In genomic region chr7:135334830-135335543, GRCh38 we compare ENCODE assay signal across 11 cellular contexts.
DNase-seq lines count a peak whose midpoint lies in the region; ATAC-seq and TF ChIP-seq lines count a peak whose summit lies in the region.
"Had no signal": no experiment of that assay in that cellular context is flagged by ENCODE, and none has a peak within 500 bp of the region (broad histone marks: within the 10 kb centered on the region; RNA-seq: fewer than 3 reads in every experiment).

No MANE protein-coding gene starts in this region.

- in situ Hi-C loops in transverse colon (cut with MboI; ENCODE audit: low pct_ligation_motif_present in 1 of 4, low pct_unique_long_range_greater_than_20kb in 1 of 4, low sequenced_read_pairs in 3 of 4): no loop called here

- no peak for TF ChIP-seq POLR2A in transverse colon (IDR thresholded peaks at IDR 0.05)

- H3K4me3 ChIP-seq in left lung (no peak overlapping the region), transverse colon (no peak overlapping the region)
- H3K4me3 ChIP-seq: thoracic aorta had no signal

- H3K36me3 ChIP-seq in left lung: no peaks in the 10 kb centered on the region
- no peaks in the 10 kb centered on the region for H3K36me3 ChIP-seq in transverse colon
- H3K36me3 ChIP-seq: thoracic aorta had no signal

- H3K9me3 ChIP-seq in left lung (no peaks in the 10 kb centered on the region), transverse colon (no peaks in the 10 kb centered on the region)
- H3K9me3 ChIP-seq: thoracic aorta had no signal

- no peak for TF ChIP-seq EP300 in transverse colon (IDR thresholded peaks at IDR 0.05; ENCODE audit: low read depth)

- peak; percentile 31 for ATAC-seq in left lung

- H3K27me3 ChIP-seq in left lung (no peaks in the 10 kb centered on the region), transverse colon (no peaks in the 10 kb centered on the region)

- POLR2A ChIA-PET in RWPE1 (lab: Yijun Ruan, JAX; ENCODE audit: low non-redundant PET): no interaction called here

- H3K27ac ChIP-seq in RWPE1 (peak overlapping the region; percentile 37), left lung (no peak overlapping the region), transverse colon (no peak overlapping the region)
- H3K27ac ChIP-seq: 22Rv1, thoracic aorta had no signal

- intact Hi-C loops in left lung (cut with DNase I) (no loop called here), transverse colon (cut with DNase I; ENCODE audit: low total_unique reads) (no loop called here)

- no peak for TF ChIP-seq CTCF in RWPE1 (conservative IDR thresholded peaks at IDR 0.05; ENCODE audit: low read depth)
- no peak for TF ChIP-seq CTCF in left lung (IDR thresholded peaks at IDR 0.05)
- TF ChIP-seq CTCF in transverse colon (IDR thresholded peaks at IDR 0.05): no peak

- 44 to 62% methylated on average over 4 to 10 of the region's 10 CpGs for WGBS in transverse colon (ENCODE audit: low coverage in 1 of 2), 2 donors

- DNase-seq in DMS 273 (lab: John Stamatoyannopoulos, UW; ENCODE audit: unreplicated experiment): peak; percentile 42
- DNase-seq in DMS 273 treated with DMSO at 0.1 percent for 48 hours (lab: John Stamatoyannopoulos, UW): no peak
- DNase-seq in NCI-H146 (lab: John Stamatoyannopoulos, UW): peak; percentile 68
- DNase-seq in RWPE1 (ENCODE audit: low spot score): no peak
- DNase-seq in left lung: no peak
- DNase-seq in transverse colon: no peak
- DNase-seq in SIG-M5 treated with dmso at 0.1 percent for 504 hours (lab: John Stamatoyannopoulos, UW; ENCODE audit: unreplicated experiment): no peak
- no peak for DNase-seq in activated CD4-positive, alpha-beta T cell treated with anti-CD3 and anti-CD28 coated beads for 1 hour
- DNase-seq: hippocampal formation had no signal

- CTCF ChIA-PET in RWPE1 (lab: Yijun Ruan, JAX): interaction anchor here (0.7 to 2.2 kb wide), 7 partner anchors 12 to 88 kb away, joined by 3 to 21 read pairs (median 8); no protein-coding TSS in a partner anchor

- H3K4me1 ChIP-seq in left lung: no peaks in the 10 kb centered on the region
- no peaks in the 10 kb centered on the region for H3K4me1 ChIP-seq in transverse colon

Comparison
In these comparisons a context has a peak if more than half of its experiments do, and no peak if none do; other contexts are left out.
1. DNase-seq: peak in DMS 273 (single experiment) and NCI-H146 (single experiment); none in DMS 273 treated with DMSO at 0.1 percent for 48 hours (single experiment), RWPE1 (single experiment), left lung (0 of 2), transverse colon (single experiment), SIG-M5 treated with dmso at 0.1 percent for 504 hours (single experiment) and activated CD4-positive, alpha-beta T cell treated with anti-CD3 and anti-CD28 coated beads for 1 hour (single experiment).